ENCODE assay signal across 1 cellular context in genomic region chr9:120928720-120929389, GRCh38.
TF ChIP-seq lines count a peak whose summit lies in the region.

No MANE protein-coding gene starts in this region.

TF ChIP-seq in HepG2, 621 proteins besides CTCF, POLR2A, EP300 and RAD21 (continued from another document and continues in another):
- TF ChIP-seq, protein P1, sequence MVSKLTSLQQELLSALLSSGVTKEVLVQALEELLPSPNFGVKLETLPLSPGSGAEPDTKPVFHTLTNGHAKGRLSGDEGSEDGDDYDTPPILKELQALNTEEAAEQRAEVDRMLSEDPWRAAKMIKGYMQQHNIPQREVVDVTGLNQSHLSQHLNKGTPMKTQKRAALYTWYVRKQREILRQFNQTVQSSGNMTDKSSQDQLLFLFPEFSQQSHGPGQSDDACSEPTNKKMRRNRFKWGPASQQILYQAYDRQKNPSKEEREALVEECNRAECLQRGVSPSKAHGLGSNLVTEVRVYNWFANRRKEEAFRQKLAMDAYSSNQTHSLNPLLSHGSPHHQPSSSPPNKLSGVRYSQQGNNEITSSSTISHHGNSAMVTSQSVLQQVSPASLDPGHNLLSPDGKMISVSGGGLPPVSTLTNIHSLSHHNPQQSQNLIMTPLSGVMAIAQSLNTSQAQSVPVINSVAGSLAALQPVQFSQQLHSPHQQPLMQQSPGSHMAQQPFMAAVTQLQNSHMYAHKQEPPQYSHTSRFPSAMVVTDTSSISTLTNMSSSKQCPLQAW (CRISPR knock-in tag; IDR thresholded peaks at IDR 0.05), result peak; percentile 51; the same call in 1 of the 2 replicates
- TF ChIP-seq ZNF782 (CRISPR knock-in tag; IDR thresholded peaks at IDR 0.05; ENCODE audit: borderline replicate concordance), result no peak
- TF ChIP-seq ZNF430 (CRISPR knock-in tag; IDR thresholded peaks at IDR 0.05), result 0 out of 2 replicates have a peak, but pooled peaks have one; percentile 47
- peak; percentile 53; the same call in 1 of the 2 replicates for TF ChIP-seq SRY (CRISPR knock-in tag; IDR thresholded peaks at IDR 0.05)
- peak; percentile 73 for TF ChIP-seq GABPA (IDR thresholded peaks at IDR 0.05; ENCODE audit: low read depth, low read length)
- TF ChIP-seq GABPA (CRISPR knock-in tag; IDR thresholded peaks at IDR 0.05; ENCODE audit: low read depth), result peak; percentile 76
- TF ChIP-seq MYC (CRISPR knock-in tag; IDR thresholded peaks at IDR 0.05; ENCODE audit: borderline replicate concordance), result peak; percentile 52
- peak; percentile 71 for TF ChIP-seq PHF8 (CRISPR knock-in tag; IDR thresholded peaks at IDR 0.05)
- peak; percentile 9; the same call in 1 of the 2 replicates for TF ChIP-seq ZNF768 (CRISPR knock-in tag; IDR thresholded peaks at IDR 0.05)
- 0 out of 2 replicates have a peak, but pooled peaks have one; percentile 49 for TF ChIP-seq ZBTB2 (CRISPR knock-in tag; IDR thresholded peaks at IDR 0.05; ENCODE audit: low read depth)
- no peak; the same call in 1 of the 2 replicates for TF ChIP-seq ZNF367 (CRISPR knock-in tag; IDR thresholded peaks at IDR 0.05; ENCODE audit: borderline replicate concordance)
- 0 out of 2 replicates have a peak, but pooled peaks have one; percentile 41 for TF ChIP-seq LBX2 (CRISPR knock-in tag; IDR thresholded peaks at IDR 0.05; ENCODE audit: borderline replicate concordance)
- TF ChIP-seq MTF2 (CRISPR knock-in tag; IDR thresholded peaks at IDR 0.05; ENCODE audit: borderline replicate concordance), result no peak; the same call in 1 of the 2 replicates
- TF ChIP-seq, protein P2, sequence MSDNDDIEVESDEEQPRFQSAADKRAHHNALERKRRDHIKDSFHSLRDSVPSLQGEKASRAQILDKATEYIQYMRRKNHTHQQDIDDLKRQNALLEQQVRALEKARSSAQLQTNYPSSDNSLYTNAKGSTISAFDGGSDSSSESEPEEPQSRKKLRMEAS (IDR thresholded peaks at IDR 0.05), result peak; percentile 21; the same call in 1 of the 2 replicates
- peak; percentile 61; the same call in 1 of the 2 replicates for TF ChIP-seq ZKSCAN8 (CRISPR knock-in tag; IDR thresholded peaks at IDR 0.05; ENCODE audit: borderline replicate concordance)
- TF ChIP-seq GTF2F1 (IDR thresholded peaks at IDR 0.05; ENCODE audit: low read length), result no peak
- TF ChIP-seq ZNF160 (CRISPR knock-in tag; IDR thresholded peaks at IDR 0.05), result 0 out of 2 replicates have a peak, but pooled peaks have one; percentile 20
- no peak for TF ChIP-seq CENPBD1 (CRISPR knock-in tag; IDR thresholded peaks at IDR 0.05; ENCODE audit: borderline replicate concordance, low read depth)
- peak; percentile 68 for TF ChIP-seq ERF (CRISPR knock-in tag; IDR thresholded peaks at IDR 0.05)
- 0 out of 2 replicates have a peak, but pooled peaks have one; percentile 33 for TF ChIP-seq HES4 (CRISPR knock-in tag; IDR thresholded peaks at IDR 0.05; ENCODE audit: borderline replicate concordance)
- TF ChIP-seq RARA (CRISPR knock-in tag; IDR thresholded peaks at IDR 0.05), result 0 out of 2 replicates have a peak, but pooled peaks have one; percentile 21
- 0 out of 2 replicates have a peak, but pooled peaks have one; percentile 25 for TF ChIP-seq AHR (CRISPR knock-in tag; IDR thresholded peaks at IDR 0.05)
- TF ChIP-seq ZNF230 (CRISPR knock-in tag; IDR thresholded peaks at IDR 0.05), result 0 out of 2 replicates have a peak, but pooled peaks have one; percentile 71
- TF ChIP-seq, protein P3, sequence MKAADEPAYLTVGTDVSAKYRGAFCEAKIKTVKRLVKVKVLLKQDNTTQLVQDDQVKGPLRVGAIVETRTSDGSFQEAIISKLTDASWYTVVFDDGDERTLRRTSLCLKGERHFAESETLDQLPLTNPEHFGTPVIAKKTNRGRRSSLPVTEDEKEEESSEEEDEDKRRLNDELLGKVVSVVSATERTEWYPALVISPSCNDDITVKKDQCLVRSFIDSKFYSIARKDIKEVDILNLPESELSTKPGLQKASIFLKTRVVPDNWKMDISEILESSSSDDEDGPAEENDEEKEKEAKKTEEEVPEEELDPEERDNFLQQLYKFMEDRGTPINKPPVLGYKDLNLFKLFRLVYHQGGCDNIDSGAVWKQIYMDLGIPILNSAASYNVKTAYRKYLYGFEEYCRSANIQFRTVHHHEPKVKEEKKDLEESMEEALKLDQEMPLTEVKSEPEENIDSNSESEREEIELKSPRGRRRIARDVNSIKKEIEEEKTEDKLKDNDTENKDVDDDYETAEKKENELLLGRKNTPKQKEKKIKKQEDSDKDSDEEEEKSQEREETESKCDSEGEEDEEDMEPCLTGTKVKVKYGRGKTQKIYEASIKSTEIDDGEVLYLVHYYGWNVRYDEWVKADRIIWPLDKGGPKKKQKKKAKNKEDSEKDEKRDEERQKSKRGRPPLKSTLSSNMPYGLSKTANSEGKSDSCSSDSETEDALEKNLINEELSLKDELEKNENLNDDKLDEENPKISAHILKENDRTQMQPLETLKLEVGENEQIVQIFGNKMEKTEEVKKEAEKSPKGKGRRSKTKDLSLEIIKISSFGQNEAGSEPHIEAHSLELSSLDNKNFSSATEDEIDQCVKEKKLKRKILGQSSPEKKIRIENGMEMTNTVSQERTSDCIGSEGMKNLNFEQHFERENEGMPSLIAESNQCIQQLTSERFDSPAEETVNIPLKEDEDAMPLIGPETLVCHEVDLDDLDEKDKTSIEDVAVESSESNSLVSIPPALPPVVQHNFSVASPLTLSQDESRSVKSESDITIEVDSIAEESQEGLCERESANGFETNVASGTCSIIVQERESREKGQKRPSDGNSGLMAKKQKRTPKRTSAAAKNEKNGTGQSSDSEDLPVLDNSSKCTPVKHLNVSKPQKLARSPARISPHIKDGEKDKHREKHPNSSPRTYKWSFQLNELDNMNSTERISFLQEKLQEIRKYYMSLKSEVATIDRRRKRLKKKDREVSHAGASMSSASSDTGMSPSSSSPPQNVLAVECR (CRISPR knock-in tag; IDR thresholded peaks at IDR 0.05; ENCODE audit: borderline replicate concordance), result peak; percentile 35; the same call in 1 of the 2 replicates
- TF ChIP-seq, protein P4, sequence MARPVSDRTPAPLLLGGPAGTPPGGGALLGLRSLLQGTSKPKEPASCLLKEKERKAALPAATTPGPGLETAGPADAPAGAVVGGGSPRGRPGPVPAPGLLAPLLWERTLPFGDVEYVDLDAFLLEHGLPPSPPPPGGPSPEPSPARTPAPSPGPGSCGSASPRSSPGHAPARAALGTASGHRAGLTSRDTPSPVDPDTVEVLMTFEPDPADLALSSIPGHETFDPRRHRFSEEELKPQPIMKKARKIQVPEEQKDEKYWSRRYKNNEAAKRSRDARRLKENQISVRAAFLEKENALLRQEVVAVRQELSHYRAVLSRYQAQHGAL (CRISPR knock-in tag; IDR thresholded peaks at IDR 0.05; ENCODE audit: not compliant biosample characterization), result peak; percentile 51
- peak; percentile 9 for TF ChIP-seq RXRA (CRISPR knock-in tag; IDR thresholded peaks at IDR 0.05)
- 0 out of 2 replicates have a peak, but pooled peaks have one; percentile 30 for TF ChIP-seq GATAD1 (CRISPR knock-in tag; IDR thresholded peaks at IDR 0.05)
- TF ChIP-seq KDM6A (CRISPR knock-in tag; IDR thresholded peaks at IDR 0.05; ENCODE audit: low read depth), result no peak
- TF ChIP-seq ZNF761 (CRISPR knock-in tag; conservative IDR thresholded peaks at IDR 0.05), result 0 out of 2 replicates have a peak, but pooled peaks have one; percentile 35
- peak; percentile 27; the same call in 1 of the 2 replicates for TF ChIP-seq HOXA5 (CRISPR knock-in tag; IDR thresholded peaks at IDR 0.05)
- TF ChIP-seq, protein P5, sequence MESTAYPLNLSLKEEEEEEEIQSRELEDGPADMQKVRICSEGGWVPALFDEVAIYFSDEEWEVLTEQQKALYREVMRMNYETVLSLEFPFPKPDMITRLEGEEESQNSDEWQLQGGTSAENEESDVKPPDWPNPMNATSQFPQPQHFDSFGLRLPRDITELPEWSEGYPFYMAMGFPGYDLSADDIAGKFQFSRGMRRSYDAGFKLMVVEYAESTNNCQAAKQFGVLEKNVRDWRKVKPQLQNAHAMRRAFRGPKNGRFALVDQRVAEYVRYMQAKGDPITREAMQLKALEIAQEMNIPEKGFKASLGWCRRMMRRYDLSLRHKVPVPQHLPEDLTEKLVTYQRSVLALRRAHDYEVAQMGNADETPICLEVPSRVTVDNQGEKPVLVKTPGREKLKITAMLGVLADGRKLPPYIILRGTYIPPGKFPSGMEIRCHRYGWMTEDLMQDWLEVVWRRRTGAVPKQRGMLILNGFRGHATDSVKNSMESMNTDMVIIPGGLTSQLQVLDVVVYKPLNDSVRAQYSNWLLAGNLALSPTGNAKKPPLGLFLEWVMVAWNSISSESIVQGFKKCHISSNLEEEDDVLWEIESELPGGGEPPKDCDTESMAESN (CRISPR knock-in tag; conservative IDR thresholded peaks at IDR 0.05), result peak; percentile 24; the same call in 1 of the 2 replicates
- no peak; the same call in 1 of the 2 replicates for TF ChIP-seq NFKB2 (CRISPR knock-in tag; IDR thresholded peaks at IDR 0.05; ENCODE audit: borderline replicate concordance)
- TF ChIP-seq MEIS2 (CRISPR knock-in tag; IDR thresholded peaks at IDR 0.05), result no peak
- peak; percentile 74; the same call in 1 of the 2 replicates for TF ChIP-seq KAT8 (CRISPR knock-in tag; IDR thresholded peaks at IDR 0.05)
- peak; percentile 47; the same call in 1 of the 2 replicates for TF ChIP-seq POLR2AphosphoS5 (IDR thresholded peaks at IDR 0.05; ENCODE audit: low read depth, low read length)
- peak; percentile 47; the same call in 1 of the 2 replicates for TF ChIP-seq ZNF777 (CRISPR knock-in tag; IDR thresholded peaks at IDR 0.05)
- 0 out of 2 replicates have a peak, but pooled peaks have one; percentile 19 for TF ChIP-seq RCOR2 (CRISPR knock-in tag; IDR thresholded peaks at IDR 0.05)
- no peak for TF ChIP-seq ZBTB7B (CRISPR knock-in tag; IDR thresholded peaks at IDR 0.05)
- TF ChIP-seq ZNF205 (CRISPR knock-in tag; IDR thresholded peaks at IDR 0.05), result 0 out of 2 replicates have a peak, but pooled peaks have one; percentile 39
- peak; percentile 35; the same call in 1 of the 2 replicates for TF ChIP-seq HDAC1 (CRISPR knock-in tag; IDR thresholded peaks at IDR 0.05)
- 0 out of 2 replicates have a peak, but pooled peaks have one; percentile 15 for TF ChIP-seq KDM5B (CRISPR knock-in tag; IDR thresholded peaks at IDR 0.05; ENCODE audit: borderline replicate concordance)
- TF ChIP-seq, protein P6, sequence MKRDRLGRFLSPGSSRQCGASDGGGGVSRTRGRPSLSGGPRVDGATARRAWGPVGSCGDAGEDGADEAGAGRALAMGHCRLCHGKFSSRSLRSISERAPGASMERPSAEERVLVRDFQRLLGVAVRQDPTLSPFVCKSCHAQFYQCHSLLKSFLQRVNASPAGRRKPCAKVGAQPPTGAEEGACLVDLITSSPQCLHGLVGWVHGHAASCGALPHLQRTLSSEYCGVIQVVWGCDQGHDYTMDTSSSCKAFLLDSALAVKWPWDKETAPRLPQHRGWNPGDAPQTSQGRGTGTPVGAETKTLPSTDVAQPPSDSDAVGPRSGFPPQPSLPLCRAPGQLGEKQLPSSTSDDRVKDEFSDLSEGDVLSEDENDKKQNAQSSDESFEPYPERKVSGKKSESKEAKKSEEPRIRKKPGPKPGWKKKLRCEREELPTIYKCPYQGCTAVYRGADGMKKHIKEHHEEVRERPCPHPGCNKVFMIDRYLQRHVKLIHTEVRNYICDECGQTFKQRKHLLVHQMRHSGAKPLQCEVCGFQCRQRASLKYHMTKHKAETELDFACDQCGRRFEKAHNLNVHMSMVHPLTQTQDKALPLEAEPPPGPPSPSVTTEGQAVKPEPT (CRISPR knock-in tag; IDR thresholded peaks at IDR 0.05; ENCODE audit: low read depth), result 0 out of 2 replicates have a peak, but pooled peaks have one; percentile 69
- peak; percentile 84 for TF ChIP-seq ZNF501 (CRISPR knock-in tag; IDR thresholded peaks at IDR 0.05)
- peak; percentile 63 for TF ChIP-seq PHF20 (CRISPR knock-in tag; IDR thresholded peaks at IDR 0.05)
- 0 out of 2 replicates have a peak, but pooled peaks have one; percentile 19 for TF ChIP-seq ZNF510 (CRISPR knock-in tag; IDR thresholded peaks at IDR 0.05; ENCODE audit: low read depth)
- peak; percentile 31 for TF ChIP-seq RBM39 (IDR thresholded peaks at IDR 0.05; ENCODE audit: low read depth, low read length, poor library complexity, severe bottlenecking)
- no peak for TF ChIP-seq ZNF512 (CRISPR knock-in tag; IDR thresholded peaks at IDR 0.05)
- peak; percentile 55 for TF ChIP-seq MEIS1 (CRISPR knock-in tag; IDR thresholded peaks at IDR 0.05; ENCODE audit: borderline replicate concordance)
- TF ChIP-seq, protein P7, sequence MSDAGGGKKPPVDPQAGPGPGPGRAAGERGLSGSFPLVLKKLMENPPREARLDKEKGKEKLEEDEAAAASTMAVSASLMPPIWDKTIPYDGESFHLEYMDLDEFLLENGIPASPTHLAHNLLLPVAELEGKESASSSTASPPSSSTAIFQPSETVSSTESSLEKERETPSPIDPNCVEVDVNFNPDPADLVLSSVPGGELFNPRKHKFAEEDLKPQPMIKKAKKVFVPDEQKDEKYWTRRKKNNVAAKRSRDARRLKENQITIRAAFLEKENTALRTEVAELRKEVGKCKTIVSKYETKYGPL (CRISPR knock-in tag; IDR thresholded peaks at IDR 0.05), result 0 out of 2 replicates have a peak, but pooled peaks have one; percentile 42
- TF ChIP-seq KLF12 (CRISPR knock-in tag; IDR thresholded peaks at IDR 0.05; ENCODE audit: borderline replicate concordance), result no peak; the same call in 1 of the 2 replicates
- TF ChIP-seq RFXANK (CRISPR knock-in tag; IDR thresholded peaks at IDR 0.05), result no peak
- TF ChIP-seq ATF7-NPFF (CRISPR knock-in tag; IDR thresholded peaks at IDR 0.05; ENCODE audit: low read depth), result peak; percentile 54; the same call in 1 of the 2 replicates
